In genomic region chr11:128522943-128523518, GRCh38 we compare ENCODE assay signal across 8 cellular contexts.
A peak's percentile ranks its signal among the peaks of the same experiment; 100 is the strongest.
DNase-seq lines count a peak whose midpoint lies in the region; ATAC-seq and TF ChIP-seq lines count a peak whose summit lies in the region.

No MANE protein-coding gene starts in this region.

- H3K27ac ChIP-seq in DOHH2 (ENCODE audit: low read depth, low read length) (peak overlapping the region; percentile 82), MM.1S (ENCODE audit: low read length) (peak overlapping the region; percentile 44; the same call in 1 of the 2 replicates), liver (ENCODE audit: low read depth in 1 of 2, low read length in 2 of 2) (peak overlapping the region; percentile 74 to 94)

- no peak for TF ChIP-seq RAD21 in liver (IDR thresholded peaks at IDR 0.05)

- whole genome bisulfite sequencing in liver: 42% methylated on average over 6 of the region's 6 CpGs

- ATAC-seq in stimulated activated naive CD8-positive, alpha-beta T cell treated with anti-CD3 and anti-CD28 coated beads, Interleukin-15, Interleukin-2, amounts not matched to agents 100 U/mL and 50 U/mL, for 24 hours: no peak
- ATAC-seq in GM19452 (IDR thresholded peaks at IDR 0.05; ENCODE audit: unreplicated experiment): no peak

- peaks cover 53% of the 10 kb centered on the region for H3K79me2 ChIP-seq in DOHH2 (ENCODE audit: control insufficient read depth, low read length)
- peaks cover 39% of the 10 kb centered on the region for H3K79me2 ChIP-seq in MM.1S (ENCODE audit: low read length)

- H3K36me3 ChIP-seq in DOHH2 (ENCODE audit: control insufficient read depth, low read length): peaks cover 40% of the 10 kb centered on the region
- H3K36me3 ChIP-seq in MM.1S (replicated peaks; ENCODE audit: insufficient read depth, low read length): no peaks in the 10 kb centered on the region
- H3K36me3 ChIP-seq in liver (ENCODE audit: control insufficient read depth in 4 of 4, insufficient read depth in 3 of 4, low read depth in 1 of 4, low read length in 3 of 4): no peaks in the 10 kb centered on the region

- H3K4me2 ChIP-seq in DOHH2 (ENCODE audit: low read length) (peak overlapping the region; percentile 91), MM.1S (ENCODE audit: low read depth, low read length) (peak overlapping the region; percentile 75)

- H3K9me2 ChIP-seq in DOHH2 (replicated peaks; ENCODE audit: control insufficient read depth, low read length) (no peaks in the 10 kb centered on the region), MM.1S (replicated peaks; ENCODE audit: insufficient read depth, low read length) (no peaks in the 10 kb centered on the region)

- peaks cover 2% of the 10 kb centered on the region; the same call in 1 of the 2 replicates for H3F3A ChIP-seq in DOHH2 (ENCODE audit: control insufficient read depth, insufficient read depth)
- no peaks in the 10 kb centered on the region for H3F3A ChIP-seq in MM.1S (ENCODE audit: insufficient read depth, low read length)

- DNase-seq in MM.1S (peak; percentile 15), NCI-H345 (lab: John Stamatoyannopoulos, UW) (no peak), mucosa of gallbladder (ENCODE audit: low spot score) (no peak)
- DNase-seq in activated naive CD8-positive, alpha-beta T cell treated with anti-CD3 and anti-CD28 coated beads, Interleukin-2, amount 50 U/mL, for 16 hours (ENCODE audit: low read depth, low spot score): peak; percentile 73
- peak; percentile 69 for DNase-seq in stimulated activated naive CD8-positive, alpha-beta T cell treated with anti-CD3 and anti-CD28 coated beads, Interleukin-15, Interleukin-2, amounts not matched to agents 100 U/mL and 50 U/mL, for 24 hours

- TF ChIP-seq CTCF in DOHH2 (IDR thresholded peaks at IDR 0.05; ENCODE audit: low read depth, low read length, poor library complexity, severe bottlenecking): no peak
- TF ChIP-seq CTCF in MM.1S (IDR thresholded peaks at IDR 0.05; ENCODE audit: low read length): no peak
- TF ChIP-seq CTCF in liver (IDR thresholded peaks at IDR 0.05; ENCODE audit: low read depth, low read length, missing input control): no peak

- H3K4me1 ChIP-seq in DOHH2 (ENCODE audit: control insufficient read depth, low read length) (peaks cover 68% of the 10 kb centered on the region), MM.1S (ENCODE audit: low read length) (peaks cover 15% of the 10 kb centered on the region), liver (ENCODE audit: control insufficient read depth in 4 of 4, insufficient read depth in 4 of 4, low read length in 3 of 4) (peaks cover 0 to 10% (median 3%) of the 10 kb centered on the region in 4 donors)

- peak overlapping the region; percentile 69 for H2AFZ ChIP-seq in MM.1S (ENCODE audit: low read length)

- H4K20me1 ChIP-seq in DOHH2 (ENCODE audit: control insufficient read depth, insufficient read depth, low read depth, low read length) (peaks cover 17% of the 10 kb centered on the region; the same call in 1 of the 2 replicates), MM.1S (ENCODE audit: insufficient read depth, low read length) (no peaks in the 10 kb centered on the region)

- peak overlapping the region; percentile 73 for H3K4me3 ChIP-seq in DOHH2 (ENCODE audit: low read length)
- H3K4me3 ChIP-seq in MM.1S (ENCODE audit: low read length): peak overlapping the region; percentile 66
- H3K4me3 ChIP-seq in liver (ENCODE audit: low read depth in 1 of 3, low read length in 3 of 3): peak overlapping the region; percentile 59 to 74 (median 65)

- no peaks in the 10 kb centered on the region for H3K9me3 ChIP-seq in DOHH2 (ENCODE audit: control insufficient read depth, insufficient read depth, low read length)
- no peaks in the 10 kb centered on the region for H3K9me3 ChIP-seq in MM.1S (replicated peaks; ENCODE audit: insufficient read depth, low read length)
- H3K9me3 ChIP-seq in liver (ENCODE audit: control insufficient read depth in 4 of 4, low read length in 3 of 4): no peaks in the 10 kb centered on the region

- H3K27me3 ChIP-seq in DOHH2 (ENCODE audit: control insufficient read depth, low read length) (no peaks in the 10 kb centered on the region), MM.1S (replicated peaks; ENCODE audit: insufficient read depth, low read length) (no peaks in the 10 kb centered on the region), liver (ENCODE audit: control insufficient read depth in 4 of 4, insufficient read depth in 4 of 4, low read length in 3 of 4) (no peaks in the 10 kb centered on the region)

- H3K9ac ChIP-seq in MM.1S (ENCODE audit: low read length): peak overlapping the region; percentile 69
- peak overlapping the region; percentile 17 to 62 for H3K9ac ChIP-seq in liver (ENCODE audit: low read depth in 1 of 2, low read length in 2 of 2)

TF ChIP-seq in liver, 16 proteins besides CTCF, POLR2A, EP300 and RAD21:
- TF ChIP-seq, protein P1, sequence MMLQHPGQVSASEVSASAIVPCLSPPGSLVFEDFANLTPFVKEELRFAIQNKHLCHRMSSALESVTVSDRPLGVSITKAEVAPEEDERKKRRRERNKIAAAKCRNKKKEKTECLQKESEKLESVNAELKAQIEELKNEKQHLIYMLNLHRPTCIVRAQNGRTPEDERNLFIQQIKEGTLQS (IDR thresholded peaks at IDR 0.05): no peak
- TF ChIP-seq, protein P2, sequence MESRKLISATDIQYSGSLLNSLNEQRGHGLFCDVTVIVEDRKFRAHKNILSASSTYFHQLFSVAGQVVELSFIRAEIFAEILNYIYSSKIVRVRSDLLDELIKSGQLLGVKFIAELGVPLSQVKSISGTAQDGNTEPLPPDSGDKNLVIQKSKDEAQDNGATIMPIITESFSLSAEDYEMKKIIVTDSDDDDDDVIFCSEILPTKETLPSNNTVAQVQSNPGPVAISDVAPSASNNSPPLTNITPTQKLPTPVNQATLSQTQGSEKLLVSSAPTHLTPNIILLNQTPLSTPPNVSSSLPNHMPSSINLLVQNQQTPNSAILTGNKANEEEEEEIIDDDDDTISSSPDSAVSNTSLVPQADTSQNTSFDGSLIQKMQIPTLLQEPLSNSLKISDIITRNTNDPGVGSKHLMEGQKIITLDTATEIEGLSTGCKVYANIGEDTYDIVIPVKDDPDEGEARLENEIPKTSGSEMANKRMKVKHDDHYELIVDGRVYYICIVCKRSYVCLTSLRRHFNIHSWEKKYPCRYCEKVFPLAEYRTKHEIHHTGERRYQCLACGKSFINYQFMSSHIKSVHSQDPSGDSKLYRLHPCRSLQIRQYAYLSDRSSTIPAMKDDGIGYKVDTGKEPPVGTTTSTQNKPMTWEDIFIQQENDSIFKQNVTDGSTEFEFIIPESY (IDR thresholded peaks at IDR 0.05): no peak
- TF ChIP-seq REST (IDR thresholded peaks at IDR 0.05) (peak; percentile 4), RXRA (IDR thresholded peaks at IDR 0.05) (no peak), YY1 (IDR thresholded peaks at IDR 0.05) (peak; percentile 8), FOXA2 (IDR thresholded peaks at IDR 0.05) (no peak), HNF4G (IDR thresholded peaks at IDR 0.05) (no peak), TAF1 (conservative IDR thresholded peaks at IDR 0.05) (no peak), NR2F2 (IDR thresholded peaks at IDR 0.05) (no peak)

Comparison
In these comparisons a context has a peak if more than half of its experiments do, and no peak if none do; other contexts are left out.
1. DNase-seq: peak in MM.1S (single experiment), activated naive CD8-positive, alpha-beta T cell treated with anti-CD3 and anti-CD28 coated beads, Interleukin-2, amount 50 U/mL, for 16 hours (single experiment) and stimulated activated naive CD8-positive, alpha-beta T cell treated with anti-CD3 and anti-CD28 coated beads, Interleukin-15, Interleukin-2, amounts not matched to agents 100 U/mL and 50 U/mL, for 24 hours (single experiment); none in NCI-H345 (single experiment) and mucosa of gallbladder (single experiment).
2. Peak in every context shown above with its lines, with median percentiles within 50 percentile points of each other: H3K27ac ChIP-seq and H3K4me3 ChIP-seq.